Comparison of ENCODE assay signal across 15 cellular contexts in genomic region chr17:49252148-49252682, GRCh38. TPM values are rescaled to one million over a fixed set of nuclear protein-coding genes. Genes with fewer than 3 reads are reported as not detected.
A peak's percentile ranks its signal among the peaks of the same experiment; 100 is the strongest.
DNase-seq lines count a peak whose midpoint lies in the region; ATAC-seq and TF ChIP-seq lines count a peak whose summit lies in the region.
"Had no signal": no experiment of that assay in that cellular context is flagged by ENCODE, and none has a peak within 500 bp of the region (broad histone marks: within the 10 kb centered on the region; RNA-seq: fewer than 3 reads in every experiment).

No MANE protein-coding gene starts in this region.

- H3K27me3 ChIP-seq in GM23248 (replicated peaks; ENCODE audit: insufficient read depth) = no peaks in the 10 kb centered on the region; the same call in 1 of the 2 replicates
- H3K27me3 ChIP-seq in colonic mucosa = no peaks in the 10 kb centered on the region
- peaks cover 0 to 5% (median under 1%) of the 10 kb centered on the region in 3 experiments for H3K27me3 ChIP-seq in neuronal stem cell (ENCODE audit: control insufficient read depth in 3 of 3, insufficient read depth in 3 of 3, low read depth in 1 of 3, low read length in 3 of 3)

- H3K9ac ChIP-seq in GM23248 (no peak overlapping the region), colonic mucosa (ENCODE audit: low read depth in 2 of 2, low read length in 2 of 2) (no peak overlapping the region), neuronal stem cell (ENCODE audit: low read depth, low read length, poor library complexity) (no peak overlapping the region)

- H3K18ac ChIP-seq in neuronal stem cell (ENCODE audit: low read length) = peak overlapping the region; percentile 19

- no peak overlapping the region for H2BK120ac ChIP-seq in neuronal stem cell (ENCODE audit: low read depth, low read length)

- WGBS in GM23248 (ENCODE audit: low coverage in 1 of 2, low lambda C conversion rate in 2 of 2, missing lambda C conversion rate in 2 of 2), 2 experiments = 85 to 90% methylated on average over 5 of the region's 5 CpGs
- no CpG with 5 or more reads among the region's 5 CpGs for WGBS in neuronal stem cell (ENCODE audit: extremely low coverage in 2 of 2, insufficient read length in 2 of 2, insufficient replicate concordance in 1 of 2), 2 donors

- no peak overlapping the region for H2AK5ac ChIP-seq in neuronal stem cell (ENCODE audit: low read depth, low read length)

- H2AFZ ChIP-seq in GM23248 (no peak overlapping the region), neuronal stem cell (ENCODE audit: low read length) (no peak overlapping the region)

- H3K4me2 ChIP-seq in GM23248 (ENCODE audit: unreplicated experiment) = no peak overlapping the region
- H3K4me2 ChIP-seq in neuronal stem cell (ENCODE audit: insufficient read depth, low read length, poor library complexity, severe bottlenecking) = no peak overlapping the region

- peak overlapping the region; percentile 83 for H3K23ac ChIP-seq in neuronal stem cell (ENCODE audit: low read depth, low read length, poor library complexity)

- H3K9me3 ChIP-seq in GM23248 (ENCODE audit: low read depth) (no peaks in the 10 kb centered on the region), colonic mucosa (no peaks in the 10 kb centered on the region), neuronal stem cell (replicated peaks in 1 of 2; ENCODE audit: control insufficient read depth in 2 of 2, insufficient read depth in 1 of 2, low read depth in 1 of 2, low read length in 2 of 2) (peaks cover 0 to 3% of the 10 kb centered on the region in 2 donors)

- H3K4me3 ChIP-seq in GM23248 = no peak overlapping the region
- no peak overlapping the region for H3K4me3 ChIP-seq in colonic mucosa
- H3K4me3 ChIP-seq in neuronal stem cell (ENCODE audit: low read length in 2 of 2) = no peak overlapping the region

- no peaks in the 10 kb centered on the region for H3K79me1 ChIP-seq in neuronal stem cell (ENCODE audit: low read depth, low read length)

- H3K4ac ChIP-seq in neuronal stem cell (ENCODE audit: low read length) = peak overlapping the region; percentile 17

- in situ Hi-C loops in GM23248 (cut with MboI) = no loop called here

- H3K14ac ChIP-seq in neuronal stem cell (ENCODE audit: low read length) = no peak overlapping the region

- no peaks in the 10 kb centered on the region for H3F3A ChIP-seq in GM23248 (ENCODE audit: insufficient read depth)

- H3K79me2 ChIP-seq in GM23248 (ENCODE audit: insufficient read depth) = no peaks in the 10 kb centered on the region

- no peaks in the 10 kb centered on the region for H3K9me2 ChIP-seq in GM23248 (ENCODE audit: insufficient read depth)

- peak overlapping the region; percentile 79 for H4K91ac ChIP-seq in neuronal stem cell (ENCODE audit: low read depth, low read length, poor library complexity)

- no peak for TF ChIP-seq CTCF in colonic mucosa (IDR thresholded peaks at IDR 0.05)

- intact Hi-C loops in colonic mucosa (cut with DNase I) = no loop called here

- no peak overlapping the region for H2BK15ac ChIP-seq in neuronal stem cell (ENCODE audit: low read length)

- H3K27ac ChIP-seq in GM23248 (no peak overlapping the region), colonic mucosa (no peak overlapping the region), neuronal stem cell (replicated peaks; ENCODE audit: low read length) (no peak overlapping the region)

- no peaks in the 10 kb centered on the region for H3K36me3 ChIP-seq in GM23248 (ENCODE audit: low read depth)
- H3K36me3 ChIP-seq in colonic mucosa = no peaks in the 10 kb centered on the region
- H3K36me3 ChIP-seq in neuronal stem cell (replicated peaks in 1 of 2; ENCODE audit: control insufficient read depth in 2 of 2, insufficient read depth in 2 of 2, low read length in 2 of 2) = peaks cover 0 to 2% of the 10 kb centered on the region in 2 donors

- no peak overlapping the region for H2BK12ac ChIP-seq in neuronal stem cell (ENCODE audit: low read length)

- H4K20me1 ChIP-seq in GM23248 (ENCODE audit: insufficient read depth) = no peaks in the 10 kb centered on the region

- H4K8ac ChIP-seq in neuronal stem cell (ENCODE audit: low read depth, low read length) = no peak overlapping the region

- no peak overlapping the region for H2BK5ac ChIP-seq in neuronal stem cell (ENCODE audit: low read length)

- DNase-seq in GM23248 = peak; percentile 40
- peak; percentile 53 to 81 for DNase-seq in NOMO-1 (lab: John Stamatoyannopoulos, UW; ENCODE audit: unreplicated experiment in 2 of 2)
- DNase-seq in colonic mucosa = peak; percentile 21
- DNase-seq in neuronal stem cell (ENCODE audit: low spot score) = no peak
- DNase-seq in midbrain (lab: John Stamatoyannopoulos, UW) = no peak
- DNase-seq: activated CD4-positive, alpha-beta T cell treated with anti-CD3 and anti-CD28 coated beads for 48 hours; DMS79 treated with DMSO at 0.1 percent for 48 hours; Kasumi-1; nucleus accumbens; SHP77 treated with DMSO at 0.1 percent for 48 hours; stimulated activated CD4-positive, alpha-beta T cell treated with anti-CD3 and anti-CD28 coated beads, Interleukin-2, amount 100 ng/mL, for 24 hours; stimulated activated naive CD4-positive, alpha-beta T cell had no signal

- H3K4me1 ChIP-seq in GM23248 (ENCODE audit: insufficient read depth) (no peaks in the 10 kb centered on the region), colonic mucosa (no peaks in the 10 kb centered on the region), neuronal stem cell (ENCODE audit: control insufficient read depth in 2 of 2, insufficient read depth in 1 of 2, low read depth in 1 of 2, low read length in 2 of 2) (peaks cover 0 to 3% of the 10 kb centered on the region in 2 donors)

- ATAC-seq in HG02840 (IDR thresholded peaks at IDR 0.05; ENCODE audit: low FRiP score, unreplicated experiment) (no peak), HG03175 (IDR thresholded peaks at IDR 0.05; ENCODE audit: unreplicated experiment) (no peak), HG02623 (IDR thresholded peaks at IDR 0.05; ENCODE audit: unreplicated experiment) (no peak)

RNA-seq across cellular contexts. Expression of gene PHOSPHO1, which starts 21.6 kb away (rescaled TPM):
- not detected in 2 replicates for total RNA-seq in GM23248 (2014; rRNA removed; shearing (Covaris generic))
- not detected in 2 replicates for polyA plus RNA-seq in GM23248 (2016; fragmentation: Nextera tagmentation; extraction: Ambion mirVana)
- not detected for total RNA-seq in colonic mucosa
- 0.10 TPM for polyA plus RNA-seq in neuronal stem cell (2013, experiment 1 of 2)
- 0.07 TPM for polyA plus RNA-seq in neuronal stem cell (2013, experiment 2 of 2)

RNA-seq across cellular contexts. Expression of gene ABI3, which starts 41.7 kb away (rescaled TPM):
- not detected in 2 replicates for total RNA-seq in GM23248 (2014; rRNA removed; shearing (Covaris generic))
- 0.37 TPM in 1 of 2 replicates, not detected in the other for polyA plus RNA-seq in GM23248 (2016; fragmentation: Nextera tagmentation; extraction: Ambion mirVana)
- 1 to 10 TPM; 2.5 to 3.3 TPM for total RNA-seq in colonic mucosa
- polyA plus RNA-seq in neuronal stem cell (2013, experiment 1 of 2) = 0.22 TPM
- 0.22 TPM for polyA plus RNA-seq in neuronal stem cell (2013, experiment 2 of 2)

RNA-seq across cellular contexts. Expression of gene GNGT2, which starts 41.8 kb away (rescaled TPM):
- total RNA-seq in GM23248 (2014; rRNA removed; shearing (Covaris generic)) = not detected in 2 replicates
- polyA plus RNA-seq in GM23248 (2016; fragmentation: Nextera tagmentation; extraction: Ambion mirVana) = not detected in 2 replicates
- total RNA-seq in colonic mucosa = under 1 TPM; 0.56 to 0.94 TPM
- polyA plus RNA-seq in neuronal stem cell (2013, experiment 1 of 2) = 0.08 TPM
- polyA plus RNA-seq in neuronal stem cell (2013, experiment 2 of 2) = 0.11 TPM

Comparison
In these comparisons a context has a peak if more than half of its experiments do, and no peak if none do; other contexts are left out.
1. DNase-seq: peak in GM23248 (single experiment), NOMO-1 (2 of 2) and colonic mucosa (single experiment); none in neuronal stem cell (single experiment) and midbrain (single experiment).